Comparison of ENCODE assay signal across 13 cellular contexts in the genomic region with DNA sequence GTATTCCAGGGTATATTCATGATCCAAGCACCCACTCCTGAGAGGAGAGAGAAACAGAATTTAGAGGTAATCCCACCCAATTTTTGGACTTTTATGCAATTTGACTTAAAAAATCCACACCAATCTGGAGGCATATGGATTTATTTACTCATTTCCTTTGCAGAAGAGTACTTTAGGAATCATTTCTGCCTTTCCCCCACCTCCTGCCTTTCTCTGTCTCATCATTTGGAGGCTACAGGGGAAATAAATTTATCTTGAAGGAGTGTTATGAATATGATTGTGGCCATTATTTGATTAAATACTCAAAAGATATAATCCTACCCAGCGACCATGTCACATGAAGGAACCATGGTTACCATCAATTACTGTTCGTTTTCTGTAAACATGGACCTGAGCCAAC.
"Had no signal": no experiment of that assay in that cellular context is flagged by ENCODE, and none has a peak within 500 bp of the region (broad histone marks: within the 10 kb centered on the region; RNA-seq: fewer than 3 reads in every experiment).

No MANE protein-coding gene starts in this region.

- H3K4me1 Mint-ChIP-seq: stimulated activated effector memory CD8-positive, alpha-beta T cell treated with anti-CD3 and anti-CD28 coated beads, Interleukin-12 subunit alpha, Interleukin-12 subunit beta, amount 100 ng/mL, for 72 hours had no signal

- H3K4me2 ChIP-seq: smooth muscle cell had no signal

- H3K36me3 ChIP-seq: ascending aorta, tibial nerve had no signal

- H3K9me3 ChIP-seq: ascending aorta, tibial nerve had no signal

- H3K4me1 ChIP-seq: ascending aorta, tibial nerve had no signal

- H3K4me3 ChIP-seq: ascending aorta, coronary artery, smooth muscle cell, tibial nerve had no signal

- H3K27me3 ChIP-seq: ascending aorta, tibial nerve had no signal

- H3K9me3 Mint-ChIP-seq: activated T-helper 1 cell treated with anti-CD3 and anti-CD28 coated beads, Interleukin-12 subunit alpha, Interleukin-12 subunit beta, Interleukin-2, Interleukin-4 antibody, amounts not matched to agents 30 ng/mL and 10 ng/mL and 1 ng/mL, durations not matched to agents 14 hours and 24 hours and 36 hours had no signal

- H3K36me3 Mint-ChIP-seq: stimulated activated effector memory CD8-positive, alpha-beta T cell treated with anti-CD3 and anti-CD28 coated beads, Interleukin-12 subunit alpha, Interleukin-12 subunit beta, amount 100 ng/mL, for 72 hours had no signal

- DNase-seq: activated CD4-positive, alpha-beta T cell treated with anti-CD3 and anti-CD28 coated beads for 48 hours; activated naive CD4-positive, alpha-beta T cell; effector CD4-positive, alpha-beta T cell; hypothalamus; kidney glomerular epithelial cell; posterior cingulate gyrus; right cardiac atrium had no signal

- H3K27ac Mint-ChIP-seq: activated T-helper 1 cell treated with anti-CD3 and anti-CD28 coated beads, Interleukin-12 subunit alpha, Interleukin-12 subunit beta, Interleukin-2, Interleukin-4 antibody, amounts not matched to agents 30 ng/mL and 10 ng/mL and 1 ng/mL, durations not matched to agents 14 hours and 24 hours and 36 hours; stimulated activated effector memory CD8-positive, alpha-beta T cell treated with anti-CD3 and anti-CD28 coated beads, Interleukin-12 subunit alpha, Interleukin-12 subunit beta, amount 100 ng/mL, for 72 hours had no signal

- ATAC-seq: right cardiac atrium; stimulated activated effector memory CD8-positive, alpha-beta T cell treated with anti-CD3 and anti-CD28 coated beads, Interleukin-12 subunit alpha, Interleukin-12 subunit beta, amount 100 ng/mL, for 72 hours had no signal

- H3K4me3 Mint-ChIP-seq: activated T-helper 1 cell treated with anti-CD3 and anti-CD28 coated beads, Interleukin-12 subunit alpha, Interleukin-12 subunit beta, Interleukin-2, Interleukin-4 antibody, amounts not matched to agents 30 ng/mL and 10 ng/mL and 1 ng/mL, durations not matched to agents 14 hours and 24 hours and 36 hours; stimulated activated effector memory CD8-positive, alpha-beta T cell treated with anti-CD3 and anti-CD28 coated beads, Interleukin-12 subunit alpha, Interleukin-12 subunit beta, amount 100 ng/mL, for 72 hours had no signal

- H3K27ac ChIP-seq: ascending aorta, coronary artery, tibial nerve had no signal
